In the genomic region with DNA sequence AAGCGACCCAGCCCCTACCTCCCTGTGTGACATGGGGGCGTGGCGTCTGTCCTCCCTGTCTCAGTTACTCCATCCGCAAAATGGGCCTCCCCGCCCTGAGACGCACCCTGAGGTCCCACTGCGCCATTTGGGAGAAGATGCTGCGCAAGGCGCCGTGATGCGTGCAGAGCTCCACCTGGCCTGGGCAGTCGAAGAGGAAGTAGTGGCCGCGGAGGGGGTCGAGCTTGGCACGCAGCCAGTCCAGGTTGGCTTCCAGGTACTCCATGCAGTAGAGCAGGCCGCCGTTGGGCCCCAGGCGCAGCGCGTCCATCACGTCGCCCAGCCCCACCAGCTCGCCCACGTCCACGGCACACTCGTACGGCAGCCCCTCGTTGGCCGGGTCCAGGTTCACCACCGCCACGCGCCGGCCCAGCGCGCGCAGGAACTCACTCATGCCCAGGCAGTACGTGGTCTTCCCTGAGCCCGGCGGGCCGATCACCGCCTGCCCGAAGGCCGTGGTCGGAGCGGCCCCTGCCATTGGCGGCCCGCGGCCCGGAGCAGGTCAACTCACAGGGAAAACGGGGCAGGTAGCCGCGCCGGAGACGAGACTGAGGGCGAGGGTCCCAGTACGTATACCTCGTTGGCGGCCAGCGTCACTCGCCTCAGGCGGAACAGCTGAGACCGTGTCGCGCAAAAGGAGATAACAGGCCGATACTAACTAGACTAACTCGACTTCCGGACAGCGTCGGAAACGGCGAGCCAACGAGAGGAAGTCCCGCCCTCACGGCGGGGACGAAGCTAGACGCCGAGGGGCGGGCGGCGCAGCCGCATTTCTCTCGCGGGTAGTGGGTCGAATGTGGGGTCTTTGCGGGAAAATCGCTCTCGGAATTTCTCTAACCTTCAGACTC, we compare ENCODE assay signal across 8 cellular contexts. TPM values are rescaled to one million over a fixed set of nuclear protein-coding genes. Genes with fewer than 3 reads are reported as not detected.
DNase-seq lines count a peak whose midpoint lies in the region; ATAC-seq, FAIRE-seq and TF ChIP-seq lines count a peak whose summit lies in the region.

TSS of gene GPN2 (minus strand) at position 704 of the 887 bp plus-strand sequence. CDS start at position 517, 187 bp downstream.

- H3K4me1 ChIP-seq in H1 (replicated peaks in 1 of 4; ENCODE audit: control insufficient read depth in 3 of 4, insufficient read depth in 4 of 4, low read length in 3 of 4): peaks cover 0 to 8% (median 3%) of the 10 kb centered on the region in 4 experiments; a peak in 3 of 7 replicates
- H3K4me1 ChIP-seq in mesendoderm (ENCODE audit: control insufficient read depth, low read depth, low read length): peaks cover 2% of the 10 kb centered on the region

- POLR2A ChIA-PET in H1 (lab: Charles Lee; ENCODE audit: partially characterized antibody): interaction anchor here (0.7 to 6.5 kb wide), 24 partner anchors 9 to 117 kb away, joined by 3 to 66 read pairs (median 4); partner anchors contain the start of genes GPATCH3, NR0B2 and NUDC

- H3K4me1 Mint-ChIP-seq in CD14-positive monocyte: peaks cover 25% of the 10 kb centered on the region

- H3K23ac ChIP-seq in H1 (ENCODE audit: insufficient read length): no peak within 1 kb of the TSS
- H3K23ac ChIP-seq in mesendoderm (ENCODE audit: low read length): no peak within 1 kb of the TSS

- peaks cover 0 to 2% (median 1%) of the 10 kb centered on the region in 3 donors for H3K27me3 Mint-ChIP-seq in CD14-positive monocyte (ENCODE audit: low read depth in 3 of 3)

- FAIRE-seq in H1 (lab: Jason Lieb, UNC): no peak

- H3K4ac ChIP-seq in H1 (replicated peaks; ENCODE audit: insufficient read length, low read depth, low read length) (peak within 1 kb of the TSS; percentile 21), mesendoderm (ENCODE audit: low read depth, low read length) (peak within 1 kb of the TSS; percentile 77)

- H4K91ac ChIP-seq in H1 (replicated peaks; ENCODE audit: insufficient read length, low read length): peak within 1 kb of the TSS; percentile 91

- H4K8ac ChIP-seq in H1 (ENCODE audit: extremely low read depth, insufficient read depth, low read length) (peak within 1 kb of the TSS; percentile 96), mesendoderm (ENCODE audit: low read depth, low read length) (peak within 1 kb of the TSS; percentile 92)

- H3K27ac Mint-ChIP-seq in CD14-positive monocyte: peak within 1 kb of the TSS; percentile 88 to 96 (median 94)

- intact Hi-C loops in CD14-positive monocyte (cut with micrococcal nuclease): no loop called here

- peak within 1 kb of the TSS; percentile 77 to 80 (median 80) for H3K4me3 ChIP-seq in H1 (ENCODE audit: extremely low read depth in 1 of 4, insufficient read depth in 2 of 4, low read depth in 3 of 4, low read length in 4 of 4)
- peak within 1 kb of the TSS; percentile 78 for H3K4me3 ChIP-seq in mesendoderm (ENCODE audit: low read length)

- H3K9me3 ChIP-seq in H1 (ENCODE audit: insufficient read depth in 2 of 2, low read depth in 1 of 2, low read length in 1 of 2): no peaks in the 10 kb centered on the region

- H2BK12ac ChIP-seq in H1 (ENCODE audit: low read depth, low read length): peak within 1 kb of the TSS; percentile 21; the same call in 1 of the 2 replicates

- peak within 1 kb of the TSS; percentile 79 to 97 for H3K4me2 ChIP-seq in H1 (ENCODE audit: insufficient read depth in 1 of 2, low read depth in 2 of 2, low read length in 2 of 2)
- peak within 1 kb of the TSS; percentile 56 for H3K4me2 ChIP-seq in mesendoderm (ENCODE audit: low read length)

- H2BK120ac ChIP-seq in H1 (replicated peaks; ENCODE audit: low read depth, low read length) (no peak within 1 kb of the TSS), mesendoderm (ENCODE audit: low read depth, low read length) (no peak within 1 kb of the TSS)

- H3K79me2 ChIP-seq in H1 (ENCODE audit: control insufficient read depth in 1 of 2, insufficient read depth in 2 of 2, low read length in 2 of 2) (peaks cover 0 to 12% of the 10 kb centered on the region in 2 experiments; a peak in 2 of 4 replicates), mesendoderm (ENCODE audit: control insufficient read depth, insufficient read depth, low read length) (peaks cover 11% of the 10 kb centered on the region)

- DNase-seq in CD14-positive monocyte (ENCODE audit: low spot score) (peak; percentile 71), NOMO-1 treated with DMSO at 0.1 percent for 48 hours (lab: John Stamatoyannopoulos, UW; ENCODE audit: unreplicated experiment) (peak; percentile 76), H1 (ENCODE audit: low read depth in 1 of 2, low spot score in 2 of 2) (peak in 1 of 2 experiments; percentile 85), mesendoderm (peak; percentile 91)
- peak; percentile 44 to 63 (median 58) for DNase-seq in activated CD8-positive, alpha-beta memory T cell treated with anti-CD3 and anti-CD28 coated beads for 48 hours (ENCODE audit: low read depth in 2 of 3, low spot score in 2 of 3)
- peak; percentile 65 for DNase-seq in stimulated activated CD8-positive, alpha-beta memory T cell treated with anti-CD3 and anti-CD28 coated beads, Interleukin-12 subunit alpha, Interleukin-12 subunit beta, amount 100 ng/mL, for 4 hours (ENCODE audit: low read depth)

- no peak for TF ChIP-seq CTCF in CD14-positive monocyte (IDR thresholded peaks at IDR 0.05)
- no peak for TF ChIP-seq CTCF in H1 (IDR thresholded peaks at IDR 0.05; ENCODE audit: control extremely low read depth in 1 of 3, insufficient read depth in 1 of 3, low read depth in 1 of 3, low read length in 3 of 3)

- no peak within 1 kb of the TSS for H2BK20ac ChIP-seq in H1 (ENCODE audit: low read length)

- H4K5ac ChIP-seq in H1 (ENCODE audit: insufficient read length, low read depth, low read length): peak within 1 kb of the TSS; percentile 70
- H4K5ac ChIP-seq in mesendoderm (ENCODE audit: low read length): peak within 1 kb of the TSS; percentile 47

- H3K79me1 ChIP-seq in H1 (ENCODE audit: low read depth, low read length) (0 out of 2 replicates have a peak, but pooled peaks cover 1% of the 10 kb centered on the region), mesendoderm (ENCODE audit: low read length) (peaks cover 15% of the 10 kb centered on the region)

- H2BK15ac ChIP-seq in H1 (ENCODE audit: low read length) (no peak within 1 kb of the TSS), mesendoderm (replicated peaks; ENCODE audit: low read depth) (no peak within 1 kb of the TSS)

- ATAC-seq in GM19328 (IDR thresholded peaks at IDR 0.05; ENCODE audit: unreplicated experiment): peak; percentile 86
- peak; percentile 82 for ATAC-seq in HG03520 (IDR thresholded peaks at IDR 0.05; ENCODE audit: unreplicated experiment)

- H2AFZ ChIP-seq in H1 (ENCODE audit: low read length): no peak within 1 kb of the TSS; the same call in 1 of the 2 replicates

- peak within 1 kb of the TSS; percentile 90 to 94 for H3K4me3 Mint-ChIP-seq in CD14-positive monocyte

- H3K36me3 ChIP-seq in H1 (ENCODE audit: control insufficient read depth in 2 of 4, insufficient read depth in 4 of 4, low read length in 3 of 4) (peaks cover 12 to 39% (median 27%) of the 10 kb centered on the region in 4 experiments; a peak in 7 of 8 replicates), mesendoderm (ENCODE audit: control insufficient read depth, insufficient read depth, low read length) (peaks cover 12% of the 10 kb centered on the region)

- 4% methylated on average over 74 of the region's 89 CpGs; no CpG with 5 or more reads in 1 of the 2 experiments for WGBS in H1 (ENCODE audit: extremely low coverage in 1 of 2, insufficient coverage in 1 of 2, insufficient read length in 1 of 2, insufficient replicate concordance in 2 of 2, low coverage in 1 of 2, low lambda C conversion rate in 2 of 2, missing lambda C conversion rate in 1 of 2), 2 experiments
- WGBS in mesendoderm (ENCODE audit: extremely low coverage, insufficient coverage, low lambda C conversion rate): no CpG with 5 or more reads among the region's 89 CpGs

- peaks cover 12% of the 10 kb centered on the region; the same call in 1 of the 2 replicates for H3K23me2 ChIP-seq in H1 (ENCODE audit: low read depth, low read length)

- H3K27me3 ChIP-seq in H1 (replicated peaks in 1 of 4; ENCODE audit: control insufficient read depth in 3 of 4, extremely low read depth in 1 of 4, insufficient read depth in 3 of 4, low read length in 3 of 4) (no peaks in the 10 kb centered on the region), mesendoderm (ENCODE audit: insufficient read depth, low read length, poor library complexity) (no peaks in the 10 kb centered on the region)

- H3K18ac ChIP-seq in H1 (ENCODE audit: extremely low read depth, low read length): peak within 1 kb of the TSS; percentile 83
- peak within 1 kb of the TSS; percentile 42 for H3K18ac ChIP-seq in mesendoderm (ENCODE audit: low read length)

- peak within 1 kb of the TSS; percentile 93 for H2BK5ac ChIP-seq in H1 (ENCODE audit: low read depth, low read length)
- no peak within 1 kb of the TSS for H2BK5ac ChIP-seq in mesendoderm (ENCODE audit: low read length)

- H3K27ac ChIP-seq in H1 (ENCODE audit: low read depth, low read length) (peak within 1 kb of the TSS; percentile 58), mesendoderm (ENCODE audit: low read depth, low read length) (peak within 1 kb of the TSS; percentile 42)

- H3K56ac ChIP-seq in H1 (replicated peaks; ENCODE audit: insufficient read length, low read depth, low read length) (peak within 1 kb of the TSS; percentile 78), mesendoderm (ENCODE audit: low read length) (peak within 1 kb of the TSS; percentile 98)

- H3K14ac ChIP-seq in H1 (ENCODE audit: insufficient read length): no peak within 1 kb of the TSS

- H4K20me1 ChIP-seq in H1 (replicated peaks in 1 of 2; ENCODE audit: control insufficient read depth in 1 of 2, insufficient read depth in 2 of 2, low read length in 2 of 2): peaks cover 2 to 5% of the 10 kb centered on the region in 2 experiments

- no peak for TF ChIP-seq EP300 in H1 (IDR thresholded peaks at IDR 0.05; ENCODE audit: borderline replicate concordance in 1 of 2, low read depth in 2 of 2, low read length in 2 of 2)

- no peak within 1 kb of the TSS for H2AK5ac ChIP-seq in H1 (ENCODE audit: low read depth, low read length)
- peak within 1 kb of the TSS; percentile 1 for H2AK5ac ChIP-seq in mesendoderm (ENCODE audit: low read length)

- TF ChIP-seq RAD21 in H1 (IDR thresholded peaks at IDR 0.05 in 1 of 2, conservative IDR thresholded peaks at IDR 0.05 in 1 of 2; ENCODE audit: low read depth in 2 of 2, low read length in 2 of 2): no peak

- no peaks in the 10 kb centered on the region for H3K9me3 Mint-ChIP-seq in CD14-positive monocyte

- peak; percentile 74 to 84 for TF ChIP-seq POLR2A in H1 (IDR thresholded peaks at IDR 0.05; ENCODE audit: control extremely low read depth in 1 of 2, low read depth in 2 of 2, low read length in 2 of 2)

- CTCF ChIA-PET in H1 (lab: Charles Lee; ENCODE audit: partially characterized antibody): interaction anchor here (0.6 to 31.7 kb wide), 10 partner anchors 10 to 351 kb away, joined by 3 to 547 read pairs (median 4); partner anchors contain the start of genes GPATCH3 and SFN

- peaks cover 56 to 71% of the 10 kb centered on the region in 2 donors for H3K36me3 Mint-ChIP-seq in CD14-positive monocyte

- H3K9ac ChIP-seq in H1 (replicated peaks in 1 of 4; ENCODE audit: extremely low read depth in 1 of 4, low read depth in 3 of 4, low read length in 3 of 4) (peak within 1 kb of the TSS; percentile 72 to 86 (median 83)), mesendoderm (ENCODE audit: low read length) (peak within 1 kb of the TSS; percentile 91)

RNA-seq across cellular contexts. Expression of gene GPN2, which starts in this region (rescaled TPM):
- 10 to 100 TPM in 1 of 2 donors, 1 to 10 TPM in 1; 9.6 to 15.9 TPM for polyA plus RNA-seq in CD14-positive monocyte
- total RNA-seq in H1 (2021; fragmentation: NEBNext Ultra II Directional; extraction: Animal tissue kit (Norgen Biotek cat#: 25700)): 29.6 and 36.8 TPM in 2 replicates
- polyA plus RNA-seq in H1 (2011; rRNA removed): 27.3 and 34.8 TPM in 2 replicates
- polyA plus RNA-seq in H1 (2011; cell fraction: cytosol; rRNA removed): 25.1 TPM
- 43.6 TPM for polyA plus RNA-seq in H1 (2011; cell fraction: nucleus; rRNA removed)
- polyA plus RNA-seq in H1 (2012, experiment 1 of 2): 20.4 to 32.9 TPM (median 29.8 TPM) in 4 replicates
- 24.3 TPM for polyA plus RNA-seq in H1 (2012, experiment 2 of 2)
- 17.9 TPM for polyA plus RNA-seq in H1 (2013, experiment 1 of 2)
- 16.9 TPM for polyA plus RNA-seq in H1 (2013, experiment 2 of 2)
- polyA minus RNA-seq in H1 (2011; rRNA and poly(A)+ RNA removed): 42.5 and 57.8 TPM in 2 replicates
- 37.3 TPM for polyA minus RNA-seq in H1 (2011; cell fraction: cytosol; rRNA and poly(A)+ RNA removed)
- 20.5 TPM for polyA minus RNA-seq in H1 (2011; cell fraction: nucleus; rRNA and poly(A)+ RNA removed)
- polyA plus RNA-seq in mesendoderm (2013, experiment 1 of 2): 29.9 TPM
- polyA plus RNA-seq in mesendoderm (2013, experiment 2 of 2): 30.8 TPM
